Comparison of ENCODE assay signal across 9 cellular contexts in the genomic region with DNA sequence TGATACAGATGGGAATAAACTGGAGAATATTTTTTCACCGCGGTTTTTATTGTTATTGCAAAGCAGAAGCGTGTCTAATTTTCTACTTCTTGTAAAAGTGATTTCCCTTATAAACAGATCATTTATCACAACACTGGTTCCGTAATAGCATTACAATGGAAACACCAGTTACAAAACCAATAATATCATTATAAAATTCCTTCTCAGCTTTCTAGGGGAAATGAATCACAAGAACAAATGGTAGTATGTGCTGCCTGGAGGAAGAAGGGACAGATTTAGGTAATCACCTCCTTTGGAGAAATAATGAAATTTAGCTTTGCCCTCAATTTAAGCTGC. TPM values are rescaled to one million over a fixed set of nuclear protein-coding genes. Genes with fewer than 3 reads are reported as not detected.
A peak's percentile ranks its signal among the peaks of the same experiment; 100 is the strongest.
DNase-seq lines count a peak whose midpoint lies in the region; ATAC-seq, FAIRE-seq and TF ChIP-seq lines count a peak whose summit lies in the region.
"Had no signal": no experiment of that assay in that cellular context is flagged by ENCODE, and none has a peak within 500 bp of the region (broad histone marks: within the 10 kb centered on the region; RNA-seq: fewer than 3 reads in every experiment).

No MANE protein-coding gene starts in this region.

- FAIRE-seq in HTR-8/SVneo (lab: Jason Lieb, UNC), result no peak

- TF ChIP-seq CTCF in heart right ventricle (IDR thresholded peaks at IDR 0.05) (no peak), brain (conservative IDR thresholded peaks at IDR 0.05) (no peak), uterus (IDR thresholded peaks at IDR 0.05) (no peak)

- DNase-seq in heart right ventricle (no peak), Right ventricle myocardium superior (no peak), uterus (no peak), HTR-8/SVneo (ENCODE audit: insufficient read length, low spot score) (no peak)
- no peak for DNase-seq in stimulated activated CD4-positive, alpha-beta T cell treated with anti-CD3 and anti-CD28 coated beads, Interleukin-4, amount 100 ng/mL, for 24 hours
- DNase-seq: NK-92 treated with Interleukin-12 subunit alpha and Interleukin-12 subunit beta, amount 100 ng/mL, for 24 hours had no signal

- peak overlapping the region; percentile 68 to 83 for H3K9ac ChIP-seq in mucosa of rectum (ENCODE audit: low read depth in 1 of 2, low read length in 2 of 2)

- no peaks in the 10 kb centered on the region for H3K36me3 Mint-ChIP-seq in brain

- peaks cover 14% of the 10 kb centered on the region for H3K27me3 Mint-ChIP-seq in brain

- peak overlapping the region in 7 of 10 donors; percentile 32 to 98 (median 91) for H3K4me3 ChIP-seq in heart right ventricle
- peak overlapping the region; percentile 84 to 88 for H3K4me3 ChIP-seq in mucosa of rectum (ENCODE audit: low read length in 2 of 2)
- H3K4me3 ChIP-seq in uterus, result no peak overlapping the region

- peaks cover 3 to 38% (median 32%) of the 10 kb centered on the region in 9 donors for H3K4me1 ChIP-seq in heart right ventricle
- H3K4me1 ChIP-seq in mucosa of rectum (ENCODE audit: control insufficient read depth in 2 of 2, insufficient read depth in 2 of 2, low read length in 2 of 2), result peaks cover 25 to 33% of the 10 kb centered on the region in 2 donors
- H3K4me1 ChIP-seq in uterus, result no peaks in the 10 kb centered on the region

- no peak for ATAC-seq in heart right ventricle
- ATAC-seq in Right ventricle myocardium superior (ENCODE audit: poor library complexity), result no peak
- ATAC-seq in GM19463 (IDR thresholded peaks at IDR 0.05; ENCODE audit: unreplicated experiment), result no peak

- intact Hi-C loops in heart right ventricle (cut with DNase I) (loop anchor here in 6 of 10 donors (5.0 to 10.0 kb wide), 6 partner anchors 36 to 284 kb away; no protein-coding TSS in a partner anchor), Right ventricle myocardium superior (cut with DNase I) (loop anchor here (5.0 kb wide), 1 partner anchor 281 kb away; no protein-coding TSS in a partner anchor), uterus (cut with DNase I; ENCODE audit: low total_unique reads) (no loop called here)

- H3K4me3 Mint-ChIP-seq in brain, result peak overlapping the region; percentile 95 to 99 (median 98)

- peak overlapping the region in 9 of 10 donors; percentile 41 to 96 (median 90) for H3K27ac ChIP-seq in heart right ventricle
- H3K27ac ChIP-seq in mucosa of rectum (ENCODE audit: low read depth in 2 of 2, low read length in 2 of 2), result no peak overlapping the region
- H3K27ac ChIP-seq in uterus, result peak overlapping the region; percentile 97

- no peak for TF ChIP-seq POLR2A in uterus (IDR thresholded peaks at IDR 0.05)

- 46 to 56% methylated on average over 4 of the region's 4 CpGs for WGBS in heart right ventricle, 2 donors

- H3K9me3 ChIP-seq in heart right ventricle (peaks cover 0 to 8% (median 5%) of the 10 kb centered on the region in 11 donors), mucosa of rectum (ENCODE audit: control insufficient read depth in 2 of 2, low read length in 2 of 2) (no peaks in the 10 kb centered on the region), uterus (no peaks in the 10 kb centered on the region)

- peak overlapping the region; percentile 94 to 100 (median 99) for H3K27ac Mint-ChIP-seq in brain

- H3K27me3 ChIP-seq in heart right ventricle (no peaks in the 10 kb centered on the region), mucosa of rectum (ENCODE audit: control insufficient read depth in 2 of 2, insufficient read depth in 2 of 2, low read length in 2 of 2) (no peaks in the 10 kb centered on the region), uterus (no peaks in the 10 kb centered on the region)

- H3K9me3 Mint-ChIP-seq in brain, result peaks cover 7 to 11% (median 9%) of the 10 kb centered on the region in 5 experiments

- H3K36me3 ChIP-seq in heart right ventricle (no peaks in the 10 kb centered on the region), mucosa of rectum (ENCODE audit: control insufficient read depth in 2 of 2, insufficient read depth in 2 of 2, low read length in 2 of 2) (no peaks in the 10 kb centered on the region), uterus (no peaks in the 10 kb centered on the region)

- H3K4me1 Mint-ChIP-seq in brain, result peaks cover 42% of the 10 kb centered on the region

RNA-seq across cellular contexts. Expression of a gene that starts 2.4 kb away (rescaled TPM):
- 10 to 100 TPM; 13.7 to 22.8 (median 17.4) TPM for total RNA-seq in heart right ventricle
- polyA plus RNA-seq in heart right ventricle, result 1 to 10 TPM; 4.4 to 8.6 TPM
- 15.0 TPM for total RNA-seq in Right ventricle myocardium superior
- 11.4 TPM for polyA plus RNA-seq in brain (ENCODE audit: insufficient read depth, low read depth, low replicate concordance)
- total RNA-seq in uterus, result 10 to 100 TPM; 53.2 to 72.4 (median 66.4) TPM

Comparison
In these comparisons a context has a peak if more than half of its experiments do, and no peak if none do; other contexts are left out.
1. H3K27ac ChIP-seq: peak in heart right ventricle (9 of 10) and uterus (2 of 2); none in mucosa of rectum (0 of 2).
2. H3K4me3 ChIP-seq: peak in heart right ventricle (7 of 10) and mucosa of rectum (2 of 2); none in uterus (0 of 2).